ENCODE assay signal across 1 cellular context in genomic region chr19:50893047-50893737, GRCh38.
TF ChIP-seq lines count a peak whose summit lies in the region.

No MANE protein-coding gene starts in this region.

TF ChIP-seq in GM12878, 131 proteins besides CTCF, POLR2A, EP300 and RAD21:
- TF ChIP-seq BACH1 (IDR thresholded peaks at IDR 0.05; ENCODE audit: borderline replicate concordance), result no peak
- TF ChIP-seq ZBTB33 (IDR thresholded peaks at IDR 0.05), result peak; percentile 79; the same call in 1 of the 2 replicates
